In genomic region chr19:36214388-36215275, GRCh38 we compare ENCODE assay signal across 1 cellular context.
TF ChIP-seq lines count a peak whose summit lies in the region.

Gene ZNF146 (plus strand): TSS chr19:36215106. CDS start chr19:36236441, 21,335 bp downstream.
Gene ZNF565 (minus strand): TSS chr19:36214665. CDS start chr19:36201985, 12,680 bp downstream.

TF ChIP-seq in HEK293, 187 proteins besides CTCF, POLR2A, EP300 and RAD21 (continued from another document and continues in another):
- TF ChIP-seq ZNF776 (tag by site-specific recombination; IDR thresholded peaks at IDR 0.05; ENCODE audit: borderline replicate concordance) (no peak), YY1 (tag by site-specific recombination; IDR thresholded peaks at IDR 0.05) (peak; percentile 98), FEZF1 (tag by site-specific recombination; IDR thresholded peaks at IDR 0.05) (no peak), WT1 (tag by site-specific recombination; IDR thresholded peaks at IDR 0.05) (peak; percentile 66; the same call in 1 of the 2 replicates), ZNF626 (tag by site-specific recombination; IDR thresholded peaks at IDR 0.05) (no peak), ZBTB26 (tag by site-specific recombination; optimal IDR thresholded peaks at IDR 0.05) (peak; percentile 92), ZNF677 (tag by site-specific recombination; IDR thresholded peaks at IDR 0.05) (no peak), ZNF324 (tag by site-specific recombination; IDR thresholded peaks at IDR 0.05) (peak; percentile 98), EGR2 (tag by site-specific recombination; IDR thresholded peaks at IDR 0.05; ENCODE audit: low read depth) (no peak), ZNF394 (tag by site-specific recombination; IDR thresholded peaks at IDR 0.05; ENCODE audit: borderline replicate concordance) (peak; percentile 67; the same call in 1 of the 2 replicates), ZBTB8A (tag by site-specific recombination; IDR thresholded peaks at IDR 0.05) (peak; percentile 74), HOXA7 (CRISPR knock-in tag; IDR thresholded peaks at IDR 0.05; ENCODE audit: borderline replicate concordance) (no peak), ZNF596 (tag by site-specific recombination; IDR thresholded peaks at IDR 0.05) (no peak), HOXC10 (CRISPR knock-in tag; IDR thresholded peaks at IDR 0.05) (no peak), ZNF10 (tag by site-specific recombination; IDR thresholded peaks at IDR 0.05) (peak; percentile 49; the same call in 1 of the 2 replicates), ZBTB20 (tag by site-specific recombination; IDR thresholded peaks at IDR 0.05) (peak; percentile 86; the same call in 1 of the 2 replicates), SCRT1 (tag by site-specific recombination; IDR thresholded peaks at IDR 0.05; ENCODE audit: borderline replicate concordance) (no peak), ZNF624 (tag by site-specific recombination; IDR thresholded peaks at IDR 0.05) (no peak), ZNF777 (tag by site-specific recombination; IDR thresholded peaks at IDR 0.05; ENCODE audit: borderline replicate concordance) (no peak), ZNF423 (tag by site-specific recombination; IDR thresholded peaks at IDR 0.05) (no peak), ZNF549 (tag by site-specific recombination; IDR thresholded peaks at IDR 0.05) (no peak), BCL11B (tag by site-specific recombination; IDR thresholded peaks at IDR 0.05; ENCODE audit: low read depth) (peak; percentile 99), PRDM10 (tag by site-specific recombination; IDR thresholded peaks at IDR 0.05) (peak; percentile 99), ZNF24 (tag by site-specific recombination; IDR thresholded peaks at IDR 0.05) (peak; percentile 92), TRIM28 (IDR thresholded peaks at IDR 0.05; ENCODE audit: borderline replicate concordance, low read length) (0 out of 2 replicates have a peak, but pooled peaks have one; percentile 38), ZNF571 (tag by site-specific recombination; IDR thresholded peaks at IDR 0.05) (no peak), ZFP37 (tag by site-specific recombination; IDR thresholded peaks at IDR 0.05) (no peak; the same call in 1 of the 2 replicates), ZSCAN4 (tag by site-specific recombination; IDR thresholded peaks at IDR 0.05) (0 out of 2 replicates have a peak, but pooled peaks have one; percentile 19), PBX3 (CRISPR knock-in tag; IDR thresholded peaks at IDR 0.05) (0 out of 2 replicates have a peak, but pooled peaks have one; percentile 35), KLF7 (tag by site-specific recombination; IDR thresholded peaks at IDR 0.05; ENCODE audit: borderline replicate concordance) (peak; percentile 98), ZNF404 (tag by site-specific recombination; IDR thresholded peaks at IDR 0.05) (no peak), INSM2 (tag by site-specific recombination; IDR thresholded peaks at IDR 0.05) (no peak), ZFP69B (tag by site-specific recombination; IDR thresholded peaks at IDR 0.05) (no peak), ZNF2 (tag by site-specific recombination; IDR thresholded peaks at IDR 0.05) (peak; percentile 89; the same call in 1 of the 2 replicates), KLF1 (tag by site-specific recombination; IDR thresholded peaks at IDR 0.05) (peak; percentile 99), OVOL3 (tag by site-specific recombination; IDR thresholded peaks at IDR 0.05) (no peak), AEBP2 (tag by site-specific recombination; IDR thresholded peaks at IDR 0.05; ENCODE audit: borderline replicate concordance) (no peak), ZFHX2 (tag by site-specific recombination; conservative IDR thresholded peaks at IDR 0.05) (no peak; the same call in 1 of the 2 replicates), ZBTB10 (tag by site-specific recombination; IDR thresholded peaks at IDR 0.05) (peak; percentile 82), ZNF433 (tag by site-specific recombination; IDR thresholded peaks at IDR 0.05; ENCODE audit: low read depth) (no peak), KLF8 (tag by site-specific recombination; IDR thresholded peaks at IDR 0.05) (peak; percentile 97), ZNF280D (tag by site-specific recombination; IDR thresholded peaks at IDR 0.05) (0 out of 2 replicates have a peak, but pooled peaks have one; percentile 5), KLF10 (tag by site-specific recombination; IDR thresholded peaks at IDR 0.05) (peak; percentile 91), ZNF266 (tag by site-specific recombination; IDR thresholded peaks at IDR 0.05; ENCODE audit: low read depth) (no peak), ZNF274 (IDR thresholded peaks at IDR 0.05; ENCODE audit: low read length) (no peak), ZNF274 (tag by site-specific recombination; IDR thresholded peaks at IDR 0.05; ENCODE audit: borderline replicate concordance) (no peak), ZNF155 (tag by site-specific recombination; IDR thresholded peaks at IDR 0.05) (no peak), SP7 (tag by site-specific recombination; IDR thresholded peaks at IDR 0.05) (peak; percentile 83; the same call in 1 of the 2 replicates), ZNF239 (tag by site-specific recombination; IDR thresholded peaks at IDR 0.05) (peak; percentile 9; the same call in 1 of the 2 replicates), ZNF600 (tag by site-specific recombination; IDR thresholded peaks at IDR 0.05) (peak; percentile 88; the same call in 1 of the 2 replicates), YY2 (tag by site-specific recombination; IDR thresholded peaks at IDR 0.05) (peak; percentile 89)
